ENCODE assay signal across 10 cellular contexts in the genomic region with DNA sequence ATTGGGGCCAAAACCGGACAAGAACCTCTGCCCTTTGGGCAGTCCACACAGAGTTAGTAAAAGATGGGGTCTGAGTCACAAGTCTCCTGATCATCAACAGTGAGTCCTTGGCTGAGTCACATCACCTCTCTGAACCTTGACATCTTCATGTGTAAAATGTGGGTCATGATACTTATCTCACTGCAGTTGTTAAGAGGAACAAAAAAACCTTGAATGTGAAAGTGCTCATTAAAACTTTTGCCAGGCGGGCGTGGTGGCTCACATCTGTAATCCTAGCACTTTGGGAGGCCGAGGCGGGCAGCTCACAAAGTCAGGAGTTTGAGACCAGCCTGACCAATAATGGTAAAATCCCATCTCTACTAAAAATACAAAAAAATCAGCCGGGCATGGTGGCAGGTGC. TPM values are rescaled to one million over a fixed set of nuclear protein-coding genes. Genes with fewer than 3 reads are reported as not detected.
DNase-seq lines count a peak whose midpoint lies in the region; ATAC-seq and TF ChIP-seq lines count a peak whose summit lies in the region.
"Had no signal": no experiment of that assay in that cellular context is flagged by ENCODE, and none has a peak within 500 bp of the region (broad histone marks: within the 10 kb centered on the region; RNA-seq: fewer than 3 reads in every experiment).

No MANE protein-coding gene starts in this region.

- TF ChIP-seq CTCF in GM12865 (IDR thresholded peaks at IDR 0.05; ENCODE audit: insufficient read depth, low read depth, low read length, missing control alignments) (no peak), psoas muscle (IDR thresholded peaks at IDR 0.05) (no peak)

- peak in 3 of 4 experiments; percentile 14 to 37 (median 25) for ATAC-seq in T-cell (replicated peaks in 1 of 4)
- ATAC-seq in psoas muscle = no peak

- CTCF ChIA-PET in T-cell (lab: Charles Lee) = no interaction called here

- H3K4me3 ChIP-seq in GM12865 (ENCODE audit: low read depth, low read length) (no peak overlapping the region), psoas muscle (no peak overlapping the region)
- H3K4me3 ChIP-seq: left ventricle myocardium inferior had no signal

- H3K4me1 ChIP-seq in psoas muscle = no peaks in the 10 kb centered on the region

- no peak overlapping the region for H3K4me3 Mint-ChIP-seq in T-cell

- peaks cover 5 to 16% (median 14%) of the 10 kb centered on the region in 3 donors for H3K4me1 Mint-ChIP-seq in T-cell

- WGBS in psoas muscle, 3 donors = 80 to 87% (median 84%) methylated on average over 6 of the region's 6 CpGs

- H3K9me3 Mint-ChIP-seq in T-cell = no peaks in the 10 kb centered on the region

- H3K27me3 Mint-ChIP-seq in T-cell = no peaks in the 10 kb centered on the region

- no peaks in the 10 kb centered on the region for H3K27me3 ChIP-seq in psoas muscle (ENCODE audit: insufficient read depth in 3 of 3, low read length in 2 of 3)

- no peaks in the 10 kb centered on the region for H3K9me3 ChIP-seq in psoas muscle
- H3K9me3 ChIP-seq: left ventricle myocardium inferior had no signal

- H3K36me3 Mint-ChIP-seq in T-cell = no peaks in the 10 kb centered on the region

- H3K36me3 ChIP-seq in psoas muscle (ENCODE audit: insufficient read depth in 1 of 2, low read depth in 1 of 2) = no peaks in the 10 kb centered on the region
- H3K36me3 ChIP-seq: left ventricle myocardium inferior had no signal

- intact Hi-C loops in psoas muscle (cut with DNase I) = no loop called here

- peak overlapping the region in 1 of 2 donors; percentile 4 for H3K27ac Mint-ChIP-seq in T-cell

- H3K27ac ChIP-seq in psoas muscle = no peak overlapping the region
- H3K27ac ChIP-seq: HL-60, left ventricle myocardium inferior had no signal

- POLR2A ChIA-PET in T-cell (lab: Charles Lee) = no interaction called here

- peak; percentile 16 for DNase-seq in GM12865 (ENCODE audit: low read depth)
- DNase-seq in T-cell = no peak
- DNase-seq in kidney tubule cell (ENCODE audit: low spot score) = peak; percentile 85
- no peak for DNase-seq in psoas muscle
- DNase-seq in GOT3 (lab: John Stamatoyannopoulos, UW) = no peak
- no peak for DNase-seq in NCI-H69 (lab: John Stamatoyannopoulos, UW)
- DNase-seq: GF-D8, left ventricle myocardium inferior, NCI-H510A treated with DMSO at 0.1 percent for 48 hours had no signal

RNA-seq across cellular contexts. Expression of a gene that starts 15.7 kb away (rescaled TPM):
- total RNA-seq in T-cell (1 to 10 TPM in 1 of 5 donors, under 1 TPM in 2, not detected in 2; 0.53 to 1.0 (median 0.82) TPM), psoas muscle (10 to 100 TPM; 23.3 to 57.2 (median 38.3) TPM)
- polyA plus RNA-seq in psoas muscle = 100 to 1,000 TPM in 1 of 3 donors, 10 to 100 TPM in 2; 23.5 to 251 (median 38.1) TPM

RNA-seq across cellular contexts. Expression of a gene that starts 18.9 kb away (rescaled TPM):
- total RNA-seq in T-cell (under 1 TPM in 3 of 5 donors, not detected in 2; 0.35 to 0.70 (median 0.43) TPM), psoas muscle (under 1 TPM in 1 of 4 donors, not detected in 3; 0.22 TPM)
- under 1 TPM; 0.38 to 0.48 (median 0.39) TPM for polyA plus RNA-seq in psoas muscle

RNA-seq across cellular contexts. Expression of a gene that starts 30.1 kb away (rescaled TPM):
- total RNA-seq in T-cell (1 to 10 TPM; 4.0 to 5.3 (median 4.2) TPM), psoas muscle (100 to 1,000 TPM in 2 of 4 donors, 10 to 100 TPM in 2; 72.4 to 199 (median 106) TPM)
- polyA plus RNA-seq in psoas muscle = 100 to 1,000 TPM in 2 of 3 donors, 10 to 100 TPM in 1; 79.6 to 159 (median 133) TPM

RNA-seq across cellular contexts. Expression of a gene that starts 31.0 kb away (rescaled TPM):
- total RNA-seq in T-cell (not detected), psoas muscle (1,000 to 10,000 TPM in 3 of 4 donors, 100 to 1,000 TPM in 1; 785 to 1,205 (median 1,028) TPM)
- 1,000 to 10,000 TPM in 1 of 3 donors, 100 to 1,000 TPM in 2; 370 to 1,423 (median 918) TPM for polyA plus RNA-seq in psoas muscle

RNA-seq across cellular contexts. Expression of a gene that starts 31.6 kb away (rescaled TPM):
- under 1 TPM in 1 of 5 donors, not detected in 4; 0.66 TPM for total RNA-seq in T-cell
- total RNA-seq in psoas muscle = 1 to 10 TPM in 3 of 4 donors, under 1 TPM in 1; 0.86 to 10.0 (median 1.1) TPM
- 10 to 100 TPM in 1 of 3 donors, 1 to 10 TPM in 2; 1.1 to 15.4 (median 2.1) TPM for polyA plus RNA-seq in psoas muscle

Comparison
In these comparisons a context has a peak if more than half of its experiments do, and no peak if none do; other contexts are left out.
1. DNase-seq: peak in GM12865 (single experiment) and kidney tubule cell (single experiment); none in T-cell (0 of 34), psoas muscle (0 of 2), GOT3 (single experiment) and NCI-H69 (single experiment).
2. ATAC-seq: peak in T-cell (3 of 4); none in psoas muscle (0 of 4).
3. RNA of a gene that starts 15.7 kb away (total RNA-seq): 23.3 to 57.2 TPM in psoas muscle; 0.53 to 1.0 TPM in T-cell; every median in the first group is over 10 times any median in the second.
4. RNA of a gene that starts 30.1 kb away (total RNA-seq): 72.4 to 199 TPM in psoas muscle; 4.0 to 5.3 TPM in T-cell; every median in the first group is over 10 times any median in the second.